8 cellular contexts compared by ENCODE assay signal in the genomic region with DNA sequence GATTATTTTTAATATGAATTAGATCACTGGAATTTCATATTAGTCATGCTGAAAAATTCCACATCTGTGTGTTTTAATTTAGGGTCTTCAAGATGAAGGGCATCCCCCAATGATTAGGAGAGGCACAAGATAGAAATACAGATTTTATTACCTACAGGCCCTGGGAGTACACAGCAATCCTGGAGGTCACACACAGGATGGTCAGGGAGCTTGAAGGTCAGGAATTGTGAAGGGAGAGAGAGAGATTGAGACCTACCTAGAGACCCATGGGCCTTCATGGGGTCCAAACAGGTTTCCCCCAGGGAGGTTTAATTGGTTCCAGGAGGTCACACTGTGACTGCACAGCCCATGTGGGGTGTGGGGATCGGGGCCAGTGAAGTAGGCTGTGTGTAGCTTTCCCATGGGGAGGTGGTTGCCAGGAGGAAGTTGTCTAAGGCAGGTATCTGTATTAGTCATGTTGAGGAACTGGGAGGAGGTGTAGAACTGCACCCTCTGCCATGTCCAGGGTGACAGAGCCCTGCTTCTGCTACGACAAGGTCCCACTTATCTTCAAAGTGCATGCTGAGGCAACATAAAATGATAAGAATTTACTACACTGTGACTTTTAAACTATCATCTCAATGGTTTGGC. TPM values are rescaled to one million over a fixed set of nuclear protein-coding genes. Genes with fewer than 3 reads are reported as not detected.
DNase-seq lines count a peak whose midpoint lies in the region; ATAC-seq, FAIRE-seq and TF ChIP-seq lines count a peak whose summit lies in the region.

No MANE protein-coding gene starts in this region.

- no peak overlapping the region; the same call in 1 of the 2 replicates for H2BK5ac ChIP-seq in H1 (ENCODE audit: low read depth, low read length)

- H4K5ac ChIP-seq in H1 (ENCODE audit: insufficient read length, low read depth, low read length), result peak overlapping the region; percentile 29

- H3K56ac ChIP-seq in H1 (replicated peaks; ENCODE audit: insufficient read length, low read depth, low read length), result no peak overlapping the region

- 100% methylated on average over 2 of the region's 2 CpGs; no CpG with 5 or more reads in 1 of the 2 experiments for WGBS in H1 (ENCODE audit: extremely low coverage in 1 of 2, insufficient coverage in 1 of 2, insufficient read length in 1 of 2, insufficient replicate concordance in 2 of 2, low coverage in 1 of 2, low lambda C conversion rate in 2 of 2, missing lambda C conversion rate in 1 of 2), 2 experiments

- H3K4me1 ChIP-seq in H1 (replicated peaks in 1 of 4; ENCODE audit: control insufficient read depth in 3 of 4, insufficient read depth in 4 of 4, low read length in 3 of 4), result peaks cover 2 to 14% (median 5%) of the 10 kb centered on the region in 4 experiments; a peak in 6 of 7 replicates

- no peak overlapping the region for H3K4ac ChIP-seq in H1 (replicated peaks; ENCODE audit: insufficient read length, low read depth, low read length)

- no peak overlapping the region for H3K23ac ChIP-seq in H1 (ENCODE audit: insufficient read length)

- H3K27me3 ChIP-seq in H1 (replicated peaks in 1 of 4; ENCODE audit: control insufficient read depth in 3 of 4, extremely low read depth in 1 of 4, insufficient read depth in 3 of 4, low read length in 3 of 4), result no peaks in the 10 kb centered on the region

- FAIRE-seq in H1 (lab: Jason Lieb, UNC), result no peak

- no peak overlapping the region for H3K14ac ChIP-seq in H1 (ENCODE audit: insufficient read length)

- no peak overlapping the region for H2BK15ac ChIP-seq in H1 (ENCODE audit: low read length)

- peaks cover 7 to 96% of the 10 kb centered on the region in 2 experiments; a peak in 3 of 4 replicates for H3K79me2 ChIP-seq in H1 (ENCODE audit: control insufficient read depth in 1 of 2, insufficient read depth in 2 of 2, low read length in 2 of 2)

- TF ChIP-seq RAD21 in H1 (IDR thresholded peaks at IDR 0.05 in 1 of 2, conservative IDR thresholded peaks at IDR 0.05 in 1 of 2; ENCODE audit: low read depth in 2 of 2, low read length in 2 of 2), result no peak

- no peaks in the 10 kb centered on the region for H3K9me3 ChIP-seq in H1 (ENCODE audit: insufficient read depth in 2 of 2, low read depth in 1 of 2, low read length in 1 of 2)

- H4K20me1 ChIP-seq in H1 (replicated peaks in 1 of 2; ENCODE audit: control insufficient read depth in 1 of 2, insufficient read depth in 2 of 2, low read length in 2 of 2), result peaks cover 3 to 4% of the 10 kb centered on the region in 2 experiments

- H3K36me3 ChIP-seq in H1 (ENCODE audit: control insufficient read depth in 2 of 4, insufficient read depth in 4 of 4, low read length in 3 of 4), result no peaks in the 10 kb centered on the region

- no peak overlapping the region for H3K18ac ChIP-seq in H1 (ENCODE audit: extremely low read depth, low read length)

- H3K4me2 ChIP-seq in H1 (ENCODE audit: insufficient read depth in 1 of 2, low read depth in 2 of 2, low read length in 2 of 2), result no peak overlapping the region

- peak; percentile 91 for ATAC-seq in GM21390 (IDR thresholded peaks at IDR 0.05; ENCODE audit: unreplicated experiment)
- peak; percentile 71 for ATAC-seq in HG03520 (IDR thresholded peaks at IDR 0.05; ENCODE audit: unreplicated experiment)

- no peak for TF ChIP-seq POLR2A in H1 (IDR thresholded peaks at IDR 0.05; ENCODE audit: control extremely low read depth in 1 of 2, low read depth in 2 of 2, low read length in 2 of 2)

- peak; percentile 44 for DNase-seq in GM10248 (ENCODE audit: extremely low spot score)
- no peak for DNase-seq in H1 (ENCODE audit: low read depth in 1 of 2, low spot score in 2 of 2)
- DNase-seq in amygdala (lab: John Stamatoyannopoulos, UW), result no peak
- DNase-seq in stimulated activated CD4-positive, alpha-beta T cell treated with anti-CD3 and anti-CD28 coated beads, Interleukin-4, amount 100 ng/mL, for 1 hour, result no peak
- DNase-seq in NOMO-1 treated with dmso at 0.1 percent for 144 hours (lab: John Stamatoyannopoulos, UW; ENCODE audit: unreplicated experiment), result no peak
- DNase-seq in AG08395 (ENCODE audit: low spot score), result no peak

- H3K23me2 ChIP-seq in H1 (ENCODE audit: low read depth, low read length), result no peaks in the 10 kb centered on the region; the same call in 1 of the 2 replicates

- POLR2A ChIA-PET in GM10248 (lab: Yijun Ruan, JAX), result no interaction called here
- POLR2A ChIA-PET in H1 (lab: Charles Lee; ENCODE audit: partially characterized antibody), result interaction anchor here (0.5 to 1.1 kb wide), 2 partner anchors 34 to 1082 kb away, joined by 3 read pairs; no protein-coding TSS in a partner anchor

- CTCF ChIA-PET in GM10248 (lab: Yijun Ruan, JAX) (interaction anchor here (0.8 to 1.3 kb wide), 2 partner anchors 25 to 106 kb away, joined by 3 read pairs; no protein-coding TSS in a partner anchor), H1 (lab: Charles Lee; ENCODE audit: partially characterized antibody) (interaction anchor here (1.5 kb wide), 1 partner anchor 37 kb away, joined by 3 read pairs; no protein-coding TSS in a partner anchor)

- no peak overlapping the region for H2AFZ ChIP-seq in H1 (ENCODE audit: low read length)

- no peak for TF ChIP-seq EP300 in H1 (IDR thresholded peaks at IDR 0.05; ENCODE audit: borderline replicate concordance in 1 of 2, low read depth in 2 of 2, low read length in 2 of 2)

- H2BK12ac ChIP-seq in H1 (ENCODE audit: low read depth, low read length), result no peak overlapping the region

- no peak overlapping the region for H3K27ac ChIP-seq in H1 (ENCODE audit: low read depth, low read length)

- H2BK120ac ChIP-seq in H1 (replicated peaks; ENCODE audit: low read depth, low read length), result no peak overlapping the region

- no peak overlapping the region for H2BK20ac ChIP-seq in H1 (ENCODE audit: low read length)

- H4K91ac ChIP-seq in H1 (replicated peaks; ENCODE audit: insufficient read length, low read length), result no peak overlapping the region

- H2AK5ac ChIP-seq in H1 (ENCODE audit: low read depth, low read length), result no peak overlapping the region

- H4K8ac ChIP-seq in H1 (ENCODE audit: extremely low read depth, insufficient read depth, low read length), result no peak overlapping the region

- no peak overlapping the region for H3K9ac ChIP-seq in H1 (replicated peaks in 1 of 4; ENCODE audit: extremely low read depth in 1 of 4, low read depth in 3 of 4, low read length in 3 of 4)

- H3K4me3 ChIP-seq in H1 (ENCODE audit: extremely low read depth in 1 of 4, insufficient read depth in 2 of 4, low read depth in 3 of 4, low read length in 4 of 4), result no peak overlapping the region

- TF ChIP-seq CTCF in GM10248 (IDR thresholded peaks at IDR 0.05; ENCODE audit: control extremely low read depth, extremely low read depth, low read depth, missing control alignments), result no peak
- no peak for TF ChIP-seq CTCF in H1 (IDR thresholded peaks at IDR 0.05; ENCODE audit: control extremely low read depth in 1 of 3, insufficient read depth in 1 of 3, low read depth in 1 of 3, low read length in 3 of 3)

- H3K79me1 ChIP-seq in H1 (ENCODE audit: low read depth, low read length), result peaks cover 2% of the 10 kb centered on the region; the same call in 1 of the 2 replicates

TF ChIP-seq in H1, 55 proteins besides CTCF, POLR2A, EP300 and RAD21 (continues in another document):
- TF ChIP-seq KDM5A (IDR thresholded peaks at IDR 0.05; ENCODE audit: low read length), result no peak
- TF ChIP-seq, protein P1, sequence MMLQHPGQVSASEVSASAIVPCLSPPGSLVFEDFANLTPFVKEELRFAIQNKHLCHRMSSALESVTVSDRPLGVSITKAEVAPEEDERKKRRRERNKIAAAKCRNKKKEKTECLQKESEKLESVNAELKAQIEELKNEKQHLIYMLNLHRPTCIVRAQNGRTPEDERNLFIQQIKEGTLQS (IDR thresholded peaks at IDR 0.05; ENCODE audit: insufficient read depth, low read depth, low read length), result no peak
- no peak for TF ChIP-seq KDM1A (IDR thresholded peaks at IDR 0.05; ENCODE audit: borderline replicate concordance, low read length)
- no peak for TF ChIP-seq MAFK (IDR thresholded peaks at IDR 0.05; ENCODE audit: low read depth, low read length)
- TF ChIP-seq CHD2 (IDR thresholded peaks at IDR 0.05; ENCODE audit: low read length), result no peak
- no peak for TF ChIP-seq POLR2AphosphoS5 (IDR thresholded peaks at IDR 0.05; ENCODE audit: low read depth, low read length)
- TF ChIP-seq, protein P2, sequence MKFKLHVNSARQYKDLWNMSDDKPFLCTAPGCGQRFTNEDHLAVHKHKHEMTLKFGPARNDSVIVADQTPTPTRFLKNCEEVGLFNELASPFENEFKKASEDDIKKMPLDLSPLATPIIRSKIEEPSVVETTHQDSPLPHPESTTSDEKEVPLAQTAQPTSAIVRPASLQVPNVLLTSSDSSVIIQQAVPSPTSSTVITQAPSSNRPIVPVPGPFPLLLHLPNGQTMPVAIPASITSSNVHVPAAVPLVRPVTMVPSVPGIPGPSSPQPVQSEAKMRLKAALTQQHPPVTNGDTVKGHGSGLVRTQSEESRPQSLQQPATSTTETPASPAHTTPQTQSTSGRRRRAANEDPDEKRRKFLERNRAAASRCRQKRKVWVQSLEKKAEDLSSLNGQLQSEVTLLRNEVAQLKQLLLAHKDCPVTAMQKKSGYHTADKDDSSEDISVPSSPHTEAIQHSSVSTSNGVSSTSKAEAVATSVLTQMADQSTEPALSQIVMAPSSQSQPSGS (IDR thresholded peaks at IDR 0.05; ENCODE audit: low read length), result no peak
- TF ChIP-seq NANOG (IDR thresholded peaks at IDR 0.05; ENCODE audit: insufficient read depth, low read depth, low read length, poor library complexity, severe bottlenecking), result no peak
- no peak for TF ChIP-seq JUN (IDR thresholded peaks at IDR 0.05; ENCODE audit: low read depth, low read length)
- no peak for TF ChIP-seq CBX8 (IDR thresholded peaks at IDR 0.05; ENCODE audit: borderline replicate concordance, low read depth, low read length)
- TF ChIP-seq CEBPB (IDR thresholded peaks at IDR 0.05; ENCODE audit: low read depth, low read length), result no peak
- no peak for TF ChIP-seq TBP (IDR thresholded peaks at IDR 0.05; ENCODE audit: low read depth, low read length)

RNA-seq across cellular contexts. Expression of gene SNX9, which starts 18.3 kb away (rescaled TPM):
- 23.1 and 23.2 TPM in 2 replicates for total RNA-seq in H1 (2021; fragmentation: NEBNext Ultra II Directional; extraction: Animal tissue kit (Norgen Biotek cat#: 25700))
- 10.9 and 11.8 TPM in 2 replicates for polyA plus RNA-seq in H1 (2011; rRNA removed)
- polyA plus RNA-seq in H1 (2011; cell fraction: cytosol; rRNA removed), result 17.8 TPM
- 14.7 TPM for polyA plus RNA-seq in H1 (2011; cell fraction: nucleus; rRNA removed)
- 14.0 to 18.2 TPM (median 16.2 TPM) in 4 replicates for polyA plus RNA-seq in H1 (2012, experiment 1 of 2)
- 3.6 TPM for polyA plus RNA-seq in H1 (2012, experiment 2 of 2)
- 20.5 TPM for polyA plus RNA-seq in H1 (2013, experiment 1 of 2)
- polyA plus RNA-seq in H1 (2013, experiment 2 of 2), result 20.3 TPM
- 15.1 and 15.9 TPM in 2 replicates for polyA minus RNA-seq in H1 (2011; rRNA and poly(A)+ RNA removed)
- 11.9 TPM for polyA minus RNA-seq in H1 (2011; cell fraction: cytosol; rRNA and poly(A)+ RNA removed)
- 10.2 TPM for polyA minus RNA-seq in H1 (2011; cell fraction: nucleus; rRNA and poly(A)+ RNA removed)
